1 cellular context compared by ENCODE assay signal in genomic region chr1:219773775-219774174, GRCh38.
TF ChIP-seq lines count a peak whose summit lies in the region.

No MANE protein-coding gene starts in this region.

TF ChIP-seq in GM12878, 131 proteins besides CTCF, POLR2A, EP300 and RAD21 (continued from another document):
- TF ChIP-seq CEBPZ (IDR thresholded peaks at IDR 0.05; ENCODE audit: low read depth, low read length): no peak
- no peak for TF ChIP-seq SREBF2 (IDR thresholded peaks at IDR 0.05; ENCODE audit: low read length)
- TF ChIP-seq BMI1 (IDR thresholded peaks at IDR 0.05; ENCODE audit: borderline replicate concordance): no peak
- TF ChIP-seq EZH2 (IDR thresholded peaks at IDR 0.05; ENCODE audit: borderline replicate concordance, control insufficient read depth, low read depth, low read length): no peak
- no peak for TF ChIP-seq ZNF384 (IDR thresholded peaks at IDR 0.05; ENCODE audit: borderline replicate concordance, low read depth, low read length)
- no peak for TF ChIP-seq NR2F1 (conservative IDR thresholded peaks at IDR 0.05)
- 0 out of 2 replicates have a peak, but pooled peaks have one; percentile 45 for TF ChIP-seq NBN (IDR thresholded peaks at IDR 0.05)
- no peak for TF ChIP-seq ELK1 (IDR thresholded peaks at IDR 0.05; ENCODE audit: low read depth, low read length)
- peak; percentile 29 to 41; a peak in 2 of 4 replicates for TF ChIP-seq BHLHE40 (IDR thresholded peaks at IDR 0.05; ENCODE audit: borderline replicate concordance in 1 of 2, low read depth in 2 of 2, low read length in 1 of 2)
- no peak for TF ChIP-seq ZZZ3 (IDR thresholded peaks at IDR 0.05; ENCODE audit: control insufficient read depth, insufficient read length, low read depth)
- TF ChIP-seq CREM (IDR thresholded peaks at IDR 0.05; ENCODE audit: low read depth): no peak
- TF ChIP-seq CREB1 (IDR thresholded peaks at IDR 0.05; ENCODE audit: low read depth): no peak
- no peak for TF ChIP-seq TARDBP (IDR thresholded peaks at IDR 0.05; ENCODE audit: borderline replicate concordance)
- TF ChIP-seq MTA3 (IDR thresholded peaks at IDR 0.05; ENCODE audit: borderline replicate concordance, low read length): no peak
- no peak for TF ChIP-seq PBX3 (IDR thresholded peaks at IDR 0.05; ENCODE audit: insufficient replicate concordance, low read depth, low read length)
- no peak for TF ChIP-seq REST (IDR thresholded peaks at IDR 0.05; ENCODE audit: low read depth, low read length)
- TF ChIP-seq SREBF1 (IDR thresholded peaks at IDR 0.05; ENCODE audit: low read length): peak; percentile 48; the same call in 1 of the 2 replicates
- TF ChIP-seq CHD4 (IDR thresholded peaks at IDR 0.05): no peak
- TF ChIP-seq BRCA1 (IDR thresholded peaks at IDR 0.05; ENCODE audit: low read depth, low read length): no peak
- peak; percentile 35; the same call in 1 of the 2 replicates for TF ChIP-seq PKNOX1 (IDR thresholded peaks at IDR 0.05)
- TF ChIP-seq SIX5 (IDR thresholded peaks at IDR 0.05; ENCODE audit: low read depth, low read length, severe bottlenecking): no peak
- TF ChIP-seq ZBTB4 (CRISPR knock-in tag; IDR thresholded peaks at IDR 0.05): no peak
- no peak for TF ChIP-seq ZBED1 (IDR thresholded peaks at IDR 0.05; ENCODE audit: borderline replicate concordance)
- no peak for TF ChIP-seq BCL3 (IDR thresholded peaks at IDR 0.05; ENCODE audit: borderline replicate concordance, insufficient read depth, low read depth, low read length, poor library complexity, severe bottlenecking)
- no peak for TF ChIP-seq STAT3 (IDR thresholded peaks at IDR 0.05; ENCODE audit: low read depth, low read length)
- TF ChIP-seq CEBPB (IDR thresholded peaks at IDR 0.05; ENCODE audit: borderline replicate concordance in 1 of 2, low read depth in 2 of 2, low read length in 2 of 2): no peak
- no peak for TF ChIP-seq ZNF622 (IDR thresholded peaks at IDR 0.05)
- TF ChIP-seq SUZ12 (IDR thresholded peaks at IDR 0.05; ENCODE audit: unreplicated experiment): no peak
